In the genomic region with DNA sequence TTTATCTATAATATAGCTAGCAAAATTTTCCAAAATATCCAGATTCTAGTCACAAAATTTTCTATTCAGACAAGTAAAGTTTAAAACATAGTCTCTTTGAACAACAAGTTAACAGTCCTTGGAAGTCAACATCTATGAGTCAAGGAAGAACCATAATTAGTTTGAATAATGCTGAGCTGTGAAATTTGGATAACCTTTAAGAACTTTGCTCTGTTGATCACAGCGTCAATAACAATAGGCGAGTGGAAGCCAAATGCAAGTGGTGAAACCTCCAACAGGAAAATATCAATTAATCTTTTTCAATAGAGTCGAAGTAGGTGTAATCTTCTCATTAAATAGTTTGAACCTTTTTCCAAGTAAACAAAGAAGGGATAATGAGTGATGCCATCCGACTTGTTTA, we compare ENCODE assay signal across 33 cellular contexts.
"Had no signal": no experiment of that assay in that cellular context is flagged by ENCODE, and none has a peak within 500 bp of the region (broad histone marks: within the 10 kb centered on the region; RNA-seq: fewer than 3 reads in every experiment).

No MANE protein-coding gene starts in this region.

- H3K79me2 ChIP-seq: parathyroid adenoma had no signal

- H3K27ac ChIP-seq: adrenal gland, body of pancreas, cardiac muscle cell, colonic mucosa, heart left ventricle, parathyroid adenoma, psoas muscle, stomach, suprapubic skin, tibial artery, upper lobe of right lung had no signal

- H3K4me3 ChIP-seq: adrenal gland, body of pancreas, cardiac muscle cell, colonic mucosa, heart left ventricle, psoas muscle, stomach, suprapubic skin, tibial artery, upper lobe of right lung had no signal

- ATAC-seq: body of pancreas; heart left ventricle; left colon; naive thymus-derived CD4-positive, alpha-beta T cell; psoas muscle; stimulated activated naive B cell treated with anti-CD40 and anti-IgM and Interleukin-4, amounts not matched to agents 10 μg/mL and 1 μg/mL and 100 μg/mL, for 72 hours; upper lobe of right lung had no signal

- DNase-seq: activated CD4-positive, alpha-beta memory T cell treated with anti-CD3 and anti-CD28 coated beads for 36 hours; activated CD4-positive, alpha-beta T cell treated with anti-CD3 and anti-CD28 coated beads, Interleukin-2, amount 10 ng/mL, durations not matched to agents 24 days and 14 days; activated CD4-positive, CD25-positive, alpha-beta regulatory T cell treated with anti-CD3 and anti-CD28 coated beads, Interleukin-2, amount 50 U/mL, for 72 hours; activated CD8-positive, alpha-beta memory T cell treated with anti-CD3 and anti-CD28 coated beads, Interleukin-2, amount 50 U/mL, for 4 hours; activated effector memory CD4-positive, alpha-beta T cell treated with anti-CD3 and anti-CD28 coated beads, Interleukin-2, amount 50 U/mL, for 16 hours; activated naive CD4-positive, alpha-beta T cell treated with anti-CD3 and anti-CD28 coated beads for 36 hours; activated naive CD8-positive, alpha-beta T cell treated with anti-CD3 and anti-CD28 coated beads for 36 hours; activated T-cell treated with anti-CD3 and anti-CD28 coated beads, Interleukin-2, amount 50 U/mL, for 1 hour; adrenal gland; aorta; body of pancreas; cerebellar nuclear complex; colonic mucosa; effector memory CD4-positive, alpha-beta T cell; erythroblast; heart left ventricle; hypothalamus; immature natural killer cell; kidney; left colon; midbrain; naive thymus-derived CD4-positive, alpha-beta T cell; nucleus accumbens; psoas muscle; stimulated activated CD4-positive, alpha-beta T cell treated with anti-CD3 and anti-CD28 coated beads, Interleukin-15, amount 100 ng/mL, for 24 hours; stimulated activated CD4-positive, alpha-beta T cell treated with anti-CD3 and anti-CD28 coated beads, Interleukin-2, amount 100 ng/mL, for 24 hours; stimulated activated naive B cell treated with anti-CD40 and anti-IgM and Interleukin-4, amounts not matched to agents 10 μg/mL and 1 μg/mL and 100 μg/mL, for 72 hours; stomach; tibial artery; upper lobe of right lung had no signal

- H3K36me3 ChIP-seq: adrenal gland, cardiac muscle cell, colonic mucosa, heart left ventricle, stomach, suprapubic skin, tibial artery, upper lobe of right lung had no signal

- H2AFZ ChIP-seq: parathyroid adenoma had no signal

- H3K9me3 ChIP-seq: adrenal gland, body of pancreas, colonic mucosa, heart left ventricle, psoas muscle, stomach, suprapubic skin, tibial artery, upper lobe of right lung had no signal

- H3K9ac ChIP-seq: parathyroid adenoma had no signal

- H3K27me3 ChIP-seq: adrenal gland, body of pancreas, cardiac muscle cell, colonic mucosa, heart left ventricle, stomach, suprapubic skin, tibial artery, upper lobe of right lung had no signal

- H3K4me1 ChIP-seq: adrenal gland, body of pancreas, colonic mucosa, heart left ventricle, parathyroid adenoma, psoas muscle, stomach, suprapubic skin, tibial artery, upper lobe of right lung had no signal

- FAIRE-seq: kidney had no signal
